In genomic region chr2:159880729-159881128, GRCh38 we compare ENCODE assay signal across 16 cellular contexts.
"Had no signal": no experiment of that assay in that cellular context is flagged by ENCODE, and none has a peak within 500 bp of the region (broad histone marks: within the 10 kb centered on the region; RNA-seq: fewer than 3 reads in every experiment).

No MANE protein-coding gene starts in this region.

- DNase-seq: activated CD4-positive, alpha-beta T cell treated with anti-CD3 and anti-CD28 coated beads, Interleukin-2, amount 50 U/mL, for 48 hours; activated naive CD4-positive, alpha-beta T cell; anterior cingulate cortex; central memory CD4-positive, alpha-beta T cell; endodermal cell; foreskin fibroblast; stimulated activated CD4-positive, alpha-beta T cell treated with anti-CD3 and anti-CD28 coated beads, Interleukin-12 subunit alpha, Interleukin-12 subunit beta, amount 100 ng/mL, for 4 hours; stimulated activated CD4-positive, alpha-beta T cell treated with anti-CD3 and anti-CD28 coated beads, Interleukin-1b, Interleukin-23, amount 100 ng/mL, for 48 hours; stimulated activated CD8-positive, alpha-beta memory T cell treated with anti-CD3 and anti-CD28 coated beads, Interleukin-4, amount 100 ng/mL, for 48 hours; stimulated activated naive CD8-positive, alpha-beta T cell treated with anti-CD3 and anti-CD28 coated beads, Interleukin-15, Interleukin-2, amounts not matched to agents 100 U/mL and 50 U/mL, for 24 hours; substantia nigra had no signal

- H3K27me3 Mint-ChIP-seq: memory B cell had no signal

- H3K9me3 Mint-ChIP-seq: activated T-helper 1 cell treated with anti-CD3 and anti-CD28 coated beads, Interleukin-12 subunit alpha, Interleukin-12 subunit beta, Interleukin-2, Interleukin-4 antibody, amounts not matched to agents 30 ng/mL and 10 ng/mL and 1 ng/mL, durations not matched to agents 14 hours and 24 hours and 36 hours; brain; endodermal cell; memory B cell; neural crest cell had no signal

- H3K36me3 Mint-ChIP-seq: brain had no signal

- ATAC-seq: activated CD4-positive, CD25-positive, alpha-beta regulatory T cell treated with anti-CD3 and anti-CD28 coated beads, Interleukin-2, amount 50 U/mL, for 24 hours; stimulated activated naive CD8-positive, alpha-beta T cell treated with anti-CD3 and anti-CD28 coated beads, Interleukin-15, Interleukin-2, amounts not matched to agents 100 U/mL and 50 U/mL, for 24 hours had no signal

- H3K4me1 Mint-ChIP-seq: neural crest cell had no signal

- H3K27ac Mint-ChIP-seq: brain, endodermal cell had no signal

- H3K4me3 Mint-ChIP-seq: activated T-helper 1 cell treated with anti-CD3 and anti-CD28 coated beads, Interleukin-12 subunit alpha, Interleukin-12 subunit beta, Interleukin-2, Interleukin-4 antibody, amounts not matched to agents 30 ng/mL and 10 ng/mL and 1 ng/mL, durations not matched to agents 14 hours and 24 hours and 36 hours; brain; endodermal cell; memory B cell; neural crest cell had no signal
